In the genomic region with DNA sequence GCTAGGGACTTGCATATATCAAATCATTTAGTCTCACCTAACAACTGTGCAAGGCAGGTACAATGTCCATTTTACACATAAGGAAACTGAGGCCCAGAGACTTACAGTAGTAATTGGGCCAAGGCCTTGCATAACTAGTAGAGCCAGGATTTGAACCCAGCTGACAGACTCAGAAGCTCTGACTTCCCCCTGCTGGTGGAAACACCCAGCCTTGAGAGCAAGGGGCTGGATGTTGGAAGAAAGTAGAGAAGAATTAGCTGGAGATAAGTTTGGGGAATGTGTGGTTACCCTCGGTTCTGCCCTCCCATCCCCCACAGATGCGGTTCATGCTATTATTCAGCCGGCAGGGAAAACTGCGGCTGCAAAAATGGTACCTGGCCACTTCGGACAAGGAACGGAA, we compare ENCODE assay signal across 1 cellular context.
TF ChIP-seq lines count a peak whose summit lies in the region.

No MANE protein-coding gene starts in this region.

TF ChIP-seq in GM23338, 12 proteins besides CTCF, POLR2A, EP300 and RAD21 (continued from another document):
- TF ChIP-seq, protein P1, sequence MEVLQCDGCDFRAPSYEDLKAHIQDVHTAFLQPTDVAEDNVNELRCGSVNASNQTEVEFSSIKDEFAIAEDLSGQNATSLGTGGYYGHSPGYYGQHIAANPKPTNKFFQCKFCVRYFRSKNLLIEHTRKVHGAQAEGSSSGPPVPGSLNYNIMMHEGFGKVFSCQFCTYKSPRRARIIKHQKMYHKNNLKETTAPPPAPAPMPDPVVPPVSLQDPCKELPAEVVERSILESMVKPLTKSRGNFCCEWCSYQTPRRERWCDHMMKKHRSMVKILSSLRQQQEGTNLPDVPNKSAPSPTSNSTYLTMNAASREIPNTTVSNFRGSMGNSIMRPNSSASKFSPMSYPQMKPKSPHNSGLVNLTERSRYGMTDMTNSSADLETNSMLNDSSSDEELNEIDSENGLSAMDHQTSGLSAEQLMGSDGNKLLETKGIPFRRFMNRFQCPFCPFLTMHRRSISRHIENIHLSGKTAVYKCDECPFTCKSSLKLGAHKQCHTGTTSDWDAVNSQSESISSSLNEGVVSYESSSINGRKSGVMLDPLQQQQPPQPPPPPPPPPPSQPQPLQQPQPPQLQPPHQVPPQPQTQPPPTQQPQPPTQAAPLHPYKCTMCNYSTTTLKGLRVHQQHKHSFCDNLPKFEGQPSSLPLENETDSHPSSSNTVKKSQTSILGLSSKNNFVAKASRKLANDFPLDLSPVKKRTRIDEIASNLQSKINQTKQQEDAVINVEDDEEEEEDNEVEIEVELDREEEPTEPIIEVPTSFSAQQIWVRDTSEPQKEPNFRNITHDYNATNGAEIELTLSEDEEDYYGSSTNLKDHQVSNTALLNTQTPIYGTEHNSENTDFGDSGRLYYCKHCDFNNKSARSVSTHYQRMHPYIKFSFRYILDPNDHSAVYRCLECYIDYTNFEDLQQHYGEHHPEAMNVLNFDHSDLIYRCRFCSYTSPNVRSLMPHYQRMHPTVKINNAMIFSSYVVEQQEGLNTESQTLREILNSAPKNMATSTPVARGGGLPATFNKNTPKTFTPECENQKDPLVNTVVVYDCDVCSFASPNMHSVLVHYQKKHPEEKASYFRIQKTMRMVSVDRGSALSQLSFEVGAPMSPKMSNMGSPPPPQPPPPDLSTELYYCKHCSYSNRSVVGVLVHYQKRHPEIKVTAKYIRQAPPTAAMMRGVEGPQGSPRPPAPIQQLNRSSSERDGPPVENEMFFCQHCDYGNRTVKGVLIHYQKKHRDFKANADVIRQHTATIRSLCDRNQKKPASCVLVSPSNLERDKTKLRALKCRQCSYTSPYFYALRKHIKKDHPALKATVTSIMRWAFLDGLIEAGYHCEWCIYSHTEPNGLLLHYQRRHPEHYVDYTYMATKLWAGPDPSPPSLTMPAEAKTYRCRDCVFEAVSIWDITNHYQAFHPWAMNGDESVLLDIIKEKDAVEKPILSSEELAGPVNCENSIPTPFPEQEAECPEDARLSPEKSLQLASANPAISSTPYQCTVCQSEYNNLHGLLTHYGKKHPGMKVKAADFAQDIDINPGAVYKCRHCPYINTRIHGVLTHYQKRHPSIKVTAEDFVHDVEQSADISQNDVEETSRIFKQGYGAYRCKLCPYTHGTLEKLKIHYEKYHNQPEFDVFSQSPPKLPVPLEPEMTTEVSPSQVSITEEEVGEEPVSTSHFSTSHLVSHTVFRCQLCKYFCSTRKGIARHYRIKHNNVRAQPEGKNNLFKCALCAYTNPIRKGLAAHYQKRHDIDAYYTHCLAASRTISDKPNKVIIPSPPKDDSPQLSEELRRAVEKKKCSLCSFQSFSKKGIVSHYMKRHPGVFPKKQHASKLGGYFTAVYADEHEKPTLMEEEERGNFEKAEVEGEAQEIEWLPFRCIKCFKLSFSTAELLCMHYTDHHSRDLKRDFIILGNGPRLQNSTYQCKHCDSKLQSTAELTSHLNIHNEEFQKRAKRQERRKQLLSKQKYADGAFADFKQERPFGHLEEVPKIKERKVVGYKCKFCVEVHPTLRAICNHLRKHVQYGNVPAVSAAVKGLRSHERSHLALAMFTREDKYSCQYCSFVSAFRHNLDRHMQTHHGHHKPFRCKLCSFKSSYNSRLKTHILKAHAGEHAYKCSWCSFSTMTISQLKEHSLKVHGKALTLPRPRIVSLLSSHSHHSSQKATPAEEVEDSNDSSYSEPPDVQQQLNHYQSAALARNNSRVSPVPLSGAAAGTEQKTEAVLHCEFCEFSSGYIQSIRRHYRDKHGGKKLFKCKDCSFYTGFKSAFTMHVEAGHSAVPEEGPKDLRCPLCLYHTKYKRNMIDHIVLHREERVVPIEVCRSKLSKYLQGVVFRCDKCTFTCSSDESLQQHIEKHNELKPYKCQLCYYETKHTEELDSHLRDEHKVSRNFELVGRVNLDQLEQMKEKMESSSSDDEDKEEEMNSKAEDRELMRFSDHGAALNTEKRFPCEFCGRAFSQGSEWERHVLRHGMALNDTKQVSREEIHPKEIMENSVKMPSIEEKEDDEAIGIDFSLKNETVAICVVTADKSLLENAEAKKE (CRISPR knock-in tag; IDR thresholded peaks at IDR 0.05), result no peak
- no peak for TF ChIP-seq EZH2phosphoT487 (IDR thresholded peaks at IDR 0.05; ENCODE audit: unreplicated experiment)
- TF ChIP-seq CREB1 (CRISPR knock-in tag; IDR thresholded peaks at IDR 0.05; ENCODE audit: low read depth), result no peak
- TF ChIP-seq POLR2AphosphoS5 (IDR thresholded peaks at IDR 0.05; ENCODE audit: low read depth), result no peak
- TF ChIP-seq, protein P2, sequence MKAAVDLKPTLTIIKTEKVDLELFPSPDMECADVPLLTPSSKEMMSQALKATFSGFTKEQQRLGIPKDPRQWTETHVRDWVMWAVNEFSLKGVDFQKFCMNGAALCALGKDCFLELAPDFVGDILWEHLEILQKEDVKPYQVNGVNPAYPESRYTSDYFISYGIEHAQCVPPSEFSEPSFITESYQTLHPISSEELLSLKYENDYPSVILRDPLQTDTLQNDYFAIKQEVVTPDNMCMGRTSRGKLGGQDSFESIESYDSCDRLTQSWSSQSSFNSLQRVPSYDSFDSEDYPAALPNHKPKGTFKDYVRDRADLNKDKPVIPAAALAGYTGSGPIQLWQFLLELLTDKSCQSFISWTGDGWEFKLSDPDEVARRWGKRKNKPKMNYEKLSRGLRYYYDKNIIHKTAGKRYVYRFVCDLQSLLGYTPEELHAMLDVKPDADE (IDR thresholded peaks at IDR 0.05), result no peak
